15 cellular contexts compared by ENCODE assay signal in the genomic region with DNA sequence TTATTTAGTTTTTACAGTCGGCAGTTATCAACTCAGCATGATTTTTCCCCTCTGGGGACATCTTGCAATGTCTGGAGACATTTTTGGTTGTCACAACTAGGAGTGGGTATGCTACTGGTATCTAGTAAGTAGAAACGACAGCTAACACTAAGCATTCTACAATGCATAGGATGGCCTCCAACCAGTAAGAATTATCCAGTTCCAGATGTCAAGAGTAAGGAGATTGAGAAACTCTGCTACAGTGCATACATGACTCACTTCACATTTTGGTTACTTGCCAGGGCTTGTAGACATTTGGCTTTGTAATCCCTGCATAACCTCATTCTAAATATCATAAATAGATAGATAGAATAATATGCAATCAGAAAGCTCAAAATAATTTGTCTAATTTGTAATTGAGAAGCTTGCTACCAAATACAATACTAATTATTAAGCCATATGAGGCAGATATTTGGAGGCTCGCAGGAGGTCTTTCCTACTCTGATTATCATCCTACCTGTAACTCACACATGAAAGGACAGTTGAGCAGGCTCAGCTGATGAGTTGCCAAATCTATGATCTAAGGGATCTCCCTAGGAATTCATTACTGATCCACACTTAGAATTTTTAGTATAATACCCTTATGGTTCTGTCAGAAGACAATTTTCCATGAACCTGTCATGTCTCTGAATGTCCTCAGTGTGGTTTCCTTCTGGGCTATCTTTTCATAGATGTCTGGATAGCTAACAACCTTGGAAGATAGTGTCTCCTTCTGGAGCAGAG.
DNase-seq lines count a peak whose midpoint lies in the region; ATAC-seq, FAIRE-seq and TF ChIP-seq lines count a peak whose summit lies in the region.
"Had no signal": no experiment of that assay in that cellular context is flagged by ENCODE, and none has a peak within 500 bp of the region (broad histone marks: within the 10 kb centered on the region; RNA-seq: fewer than 3 reads in every experiment).

No MANE protein-coding gene starts in this region.

- no peaks in the 10 kb centered on the region for H3K36me3 ChIP-seq in bronchial epithelial cell (ENCODE audit: control insufficient read depth, insufficient read depth, low read length)
- H3K36me3 ChIP-seq: gastrocnemius medialis had no signal

- DNase-seq in Daoy (ENCODE audit: low read depth) (peak; percentile 60), M059J (ENCODE audit: low read depth) (peak; percentile 90), bronchial epithelial cell (ENCODE audit: low read depth) (peak; percentile 92), non-pigmented ciliary epithelial cell (ENCODE audit: low read depth) (peak; percentile 82), iPS-NIHi11 (ENCODE audit: low spot score) (no peak), NCI-H1694 (lab: John Stamatoyannopoulos, UW) (no peak)
- DNase-seq in activated CD8-positive, alpha-beta memory T cell treated with anti-CD3 and anti-CD28 coated beads, Interleukin-2, amount 50 U/mL, for 48 hours: no peak
- DNase-seq: activated CD4-positive, alpha-beta T cell treated with anti-CD3 and anti-CD28 coated beads, Interleukin-2, amount 50 U/mL, for 1 hour; cerebellar nuclear complex; DND-41; gastrocnemius medialis; NCI-H526; stimulated activated naive CD4-positive, alpha-beta T cell had no signal

- no peak for ATAC-seq in HG02840 (IDR thresholded peaks at IDR 0.05; ENCODE audit: low FRiP score, unreplicated experiment)
- ATAC-seq: gastrocnemius medialis, left lobe of liver had no signal

- no peak overlapping the region for H3K4me3 ChIP-seq in bronchial epithelial cell (ENCODE audit: low read depth, low read length)
- H3K4me3 ChIP-seq: gastrocnemius medialis had no signal

- H3K27me3 ChIP-seq in bronchial epithelial cell (ENCODE audit: control insufficient read depth, insufficient read depth, low read length): no peaks in the 10 kb centered on the region
- H3K27me3 ChIP-seq: gastrocnemius medialis had no signal

- FAIRE-seq in bronchial epithelial cell (lab: Jason Lieb, UNC): peak; percentile 79

- no peak for TF ChIP-seq CTCF in bronchial epithelial cell (IDR thresholded peaks at IDR 0.05; ENCODE audit: insufficient read depth, low read length, severe bottlenecking)

Comparison
In these comparisons a context has a peak if more than half of its experiments do, and no peak if none do; other contexts are left out.
1. DNase-seq: peak in Daoy (single experiment), M059J (single experiment), bronchial epithelial cell (single experiment) and non-pigmented ciliary epithelial cell (single experiment); none in iPS-NIHi11 (single experiment), activated CD8-positive, alpha-beta memory T cell treated with anti-CD3 and anti-CD28 coated beads, Interleukin-2, amount 50 U/mL, for 48 hours (single experiment) and NCI-H1694 (single experiment).